Comparison of ENCODE assay signal across 8 cellular contexts in genomic region chrX:118976599-118977340, GRCh38. TPM values are rescaled to one million over a fixed set of nuclear protein-coding genes. Genes with fewer than 3 reads are reported as not detected.
A peak's percentile ranks its signal among the peaks of the same experiment; 100 is the strongest.
DNase-seq lines count a peak whose midpoint lies in the region; ATAC-seq, FAIRE-seq and TF ChIP-seq lines count a peak whose summit lies in the region.

No MANE protein-coding gene starts in this region.

- H3K79me1 ChIP-seq in H9 (ENCODE audit: insufficient read depth, low read depth, low read length, poor library complexity, severe bottlenecking) = no peaks in the 10 kb centered on the region

- H3K27ac Mint-ChIP-seq in H9 (no peak overlapping the region), T-helper 17 cell (peak overlapping the region; percentile 37)

- H4K20me1 ChIP-seq in H9 (ENCODE audit: control insufficient read depth, insufficient read depth, insufficient read length) = no peaks in the 10 kb centered on the region

- intact Hi-C loops in dorsolateral prefrontal cortex (cut with DNase I) = loop anchor here (10.0 kb wide), 2 partner anchors 122 to 132 kb away; no protein-coding TSS in a partner anchor

- H3K36me3 Mint-ChIP-seq in H9 (ENCODE audit: insufficient read depth in 1 of 3, low read depth in 3 of 3) (peaks cover 2 to 4% (median 3%) of the 10 kb centered on the region in 3 experiments; a peak in 6 of 7 replicates), T-helper 17 cell (ENCODE audit: low read depth) (no peaks in the 10 kb centered on the region)

- H3K23me2 ChIP-seq in H9 (ENCODE audit: insufficient read length, low read depth, low read length, poor library complexity, severe bottlenecking) = no peaks in the 10 kb centered on the region

- H3K4me3 Mint-ChIP-seq in H9 (peak overlapping the region in 1 of 2 experiments; percentile 14; a peak in 1 of 5 replicates), T-helper 17 cell (peak overlapping the region; percentile 96)

- peak; percentile 48 to 63 for ATAC-seq in A549
- ATAC-seq in T-helper 17 cell = no peak
- ATAC-seq in upper lobe of left lung (ENCODE audit: low FRiP score in 2 of 2) = peak; percentile 41 to 63
- no peak for ATAC-seq in GM21717 (IDR thresholded peaks at IDR 0.05; ENCODE audit: unreplicated experiment)

- no peaks in the 10 kb centered on the region for H3K36me3 ChIP-seq in upper lobe of left lung

- no peak overlapping the region for H3T11ph ChIP-seq in H9 (ENCODE audit: low read length)

- H3K9me3 Mint-ChIP-seq in H9 = peaks cover 55 to 69% of the 10 kb centered on the region in 2 experiments

- H4K91ac ChIP-seq in H9 (ENCODE audit: insufficient read length, low read depth, low read length) = no peak overlapping the region

- no peak overlapping the region for H2BK12ac ChIP-seq in H9 (ENCODE audit: insufficient read length, low read depth, low read length)

- POLR2A ChIA-PET in A549 (lab: Yijun Ruan, JAX) = interaction anchor here (0.6 to 1.0 kb wide), 2 partner anchors 28 to 30 kb away, joined by 3 to 6 read pairs; no protein-coding TSS in a partner anchor

- H4K8ac ChIP-seq in H9 (replicated peaks; ENCODE audit: insufficient read length, low read depth, low read length) = no peak overlapping the region

- no peak overlapping the region for H3K14ac ChIP-seq in H9 (ENCODE audit: insufficient read depth, low read length)

- H3K27ac ChIP-seq in A549 (peak overlapping the region; percentile 95 to 98), H9 (ENCODE audit: insufficient read length, low read depth, low read length) (no peak overlapping the region), dorsolateral prefrontal cortex (peak overlapping the region in 14 of 59 donors; percentile 12 to 58 (median 31)), upper lobe of left lung (peak overlapping the region; percentile 79 to 90 (median 85))

- no peak overlapping the region for H3K4ac ChIP-seq in H9 (ENCODE audit: low read depth, low read length)

- no peak for TF ChIP-seq RAD21 in A549 (conservative IDR thresholded peaks at IDR 0.05 in 1 of 2, IDR thresholded peaks at IDR 0.05 in 1 of 2)

- no peak overlapping the region for H3K23ac ChIP-seq in H9 (ENCODE audit: insufficient read length, low read depth, low read length)

- H3K9me3 ChIP-seq in A549 (no peaks in the 10 kb centered on the region), H9 (ENCODE audit: control insufficient read depth, low read depth, low read length) (peaks cover 26% of the 10 kb centered on the region), T-helper 17 cell (ENCODE audit: control insufficient read depth, low read length, poor library complexity, severe bottlenecking) (no peaks in the 10 kb centered on the region), upper lobe of left lung (no peaks in the 10 kb centered on the region)

- no peak for TF ChIP-seq CTCF in A549 (IDR thresholded peaks at IDR 0.05)
- no peak for TF ChIP-seq CTCF in H9 (conservative IDR thresholded peaks at IDR 0.05)
- no peak for TF ChIP-seq CTCF in dorsolateral prefrontal cortex (IDR thresholded peaks at IDR 0.05 in 54 of 56, conservative IDR thresholded peaks at IDR 0.05 in 2 of 56; ENCODE audit: low read depth in 1 of 56, partially characterized antibody in 56 of 56)
- TF ChIP-seq CTCF in upper lobe of left lung (IDR thresholded peaks at IDR 0.05) = no peak

- peaks cover 3 to 10% of the 10 kb centered on the region in 2 experiments; a peak in 3 of 4 replicates for H3K4me1 Mint-ChIP-seq in H9
- H3K4me1 Mint-ChIP-seq in T-helper 17 cell = peaks cover 15% of the 10 kb centered on the region

- TF ChIP-seq POLR2A in A549 (IDR thresholded peaks at IDR 0.05; ENCODE audit: low read length) (no peak), upper lobe of left lung (IDR thresholded peaks at IDR 0.05) (no peak)

- H4K5ac ChIP-seq in H9 (ENCODE audit: insufficient read length, low read depth, low read length) = no peak overlapping the region

- H3K4me1 ChIP-seq in A549 = peaks cover 28% of the 10 kb centered on the region
- no peaks in the 10 kb centered on the region for H3K4me1 ChIP-seq in H9 (ENCODE audit: insufficient read depth, low read length)
- H3K4me1 ChIP-seq in upper lobe of left lung = peaks cover 9 to 19% (median 14%) of the 10 kb centered on the region in 4 donors

- CTCF ChIA-PET in A549 (lab: Yijun Ruan, JAX) = interaction anchor here (1.0 to 1.5 kb wide), 3 partner anchors 25 to 137 kb away, joined by 3 to 6 read pairs (median 5); no protein-coding TSS in a partner anchor

- H3K27me3 Mint-ChIP-seq in H9 (ENCODE audit: low read depth) = peaks cover 100% of the 10 kb centered on the region
- peaks cover 8% of the 10 kb centered on the region for H3K27me3 Mint-ChIP-seq in T-helper 17 cell

- H3K4me2 ChIP-seq in A549 (peak overlapping the region; percentile 99), H9 (ENCODE audit: insufficient read depth, insufficient read length, low read length) (peak overlapping the region; percentile 41)

- H2BK120ac ChIP-seq in H9 (ENCODE audit: low read depth, low read length, poor library complexity, severe bottlenecking) = no peak overlapping the region

- H2BK15ac ChIP-seq in H9 (ENCODE audit: low read depth, low read length) = no peak overlapping the region

- no peak overlapping the region for H3K18ac ChIP-seq in H9 (ENCODE audit: insufficient read length, low read depth, low read length)

- H2BK20ac ChIP-seq in H9 (ENCODE audit: low read depth, low read length, poor library complexity, severe bottlenecking) = no peak overlapping the region

- H3K27me3 ChIP-seq in H9 (ENCODE audit: insufficient read depth, low read length) (peaks cover 61% of the 10 kb centered on the region), dorsolateral prefrontal cortex (peaks cover 0 to 53% (median 12%) of the 10 kb centered on the region in 45 donors), upper lobe of left lung (no peaks in the 10 kb centered on the region)

- no peak overlapping the region for H2AK5ac ChIP-seq in H9 (ENCODE audit: insufficient read length, low read length)

- peak overlapping the region; percentile 76 for H3K4me3 ChIP-seq in A549
- H3K4me3 ChIP-seq in dorsolateral prefrontal cortex = peak overlapping the region in 58 of 59 donors; percentile 25 to 73 (median 58)
- H3K4me3 ChIP-seq in upper lobe of left lung = peak overlapping the region; percentile 13 to 65 (median 48)

- no peaks in the 10 kb centered on the region for H3K79me2 ChIP-seq in H9 (ENCODE audit: insufficient read depth, low read length)

- H2BK5ac ChIP-seq in H9 (ENCODE audit: insufficient read length, low read length) = no peak overlapping the region

- no peak overlapping the region for H3K9ac ChIP-seq in H9 (ENCODE audit: extremely low read depth, insufficient read length, low read length)

- H2AFZ ChIP-seq in H9 (ENCODE audit: low read length) = no peak overlapping the region

- no peak overlapping the region for H3K56ac ChIP-seq in H9 (ENCODE audit: insufficient read length, low read depth, low read length)

- TF ChIP-seq EP300 in A549 (IDR thresholded peaks at IDR 0.05) (no peak), upper lobe of left lung (IDR thresholded peaks at IDR 0.05) (no peak)

- DNase-seq in A549 (ENCODE audit: low read depth in 1 of 2, low spot score in 1 of 2) (peak; percentile 61), H9 (no peak), T-helper 17 cell (peak in 2 of 3 donors; percentile 18), dorsolateral prefrontal cortex (peak in 4 of 10 donors; percentile 6 to 49 (median 39)), myocyte (ENCODE audit: low read depth) (peak; percentile 41), upper lobe of left lung (peak; percentile 58 to 91), occipital lobe (lab: John Stamatoyannopoulos, UW) (no peak)

- 37% methylated on average over 2 of the region's 17 CpGs for WGBS in A549 (ENCODE audit: missing lambda C conversion rate)
- WGBS in H9 (ENCODE audit: extremely low coverage, insufficient read length, low lambda C conversion rate) = no CpG with 5 or more reads among the region's 17 CpGs
- WGBS in upper lobe of left lung, 2 donors = 17 to 36% methylated on average over 3 to 11 of the region's 17 CpGs

- no peak for FAIRE-seq in A549 (lab: Jason Lieb, UNC)

TF ChIP-seq in A549, 52 proteins besides CTCF, POLR2A, EP300 and RAD21:
- TF ChIP-seq ZC3H11A (IDR thresholded peaks at IDR 0.05) (no peak), PHF8 (IDR thresholded peaks at IDR 0.05; ENCODE audit: borderline replicate concordance, low read depth) (no peak), BHLHE40 (IDR thresholded peaks at IDR 0.05; ENCODE audit: low read depth, low read length) (no peak)
- TF ChIP-seq, protein P1, sequence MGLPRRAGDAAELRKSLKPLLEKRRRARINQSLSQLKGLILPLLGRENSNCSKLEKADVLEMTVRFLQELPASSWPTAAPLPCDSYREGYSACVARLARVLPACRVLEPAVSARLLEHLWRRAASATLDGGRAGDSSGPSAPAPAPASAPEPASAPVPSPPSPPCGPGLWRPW (IDR thresholded peaks at IDR 0.05) = no peak
- TF ChIP-seq, protein P2, sequence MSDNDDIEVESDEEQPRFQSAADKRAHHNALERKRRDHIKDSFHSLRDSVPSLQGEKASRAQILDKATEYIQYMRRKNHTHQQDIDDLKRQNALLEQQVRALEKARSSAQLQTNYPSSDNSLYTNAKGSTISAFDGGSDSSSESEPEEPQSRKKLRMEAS (IDR thresholded peaks at IDR 0.05) = peak; percentile 10; the same call in 1 of the 2 replicates
- TF ChIP-seq, protein P3, sequence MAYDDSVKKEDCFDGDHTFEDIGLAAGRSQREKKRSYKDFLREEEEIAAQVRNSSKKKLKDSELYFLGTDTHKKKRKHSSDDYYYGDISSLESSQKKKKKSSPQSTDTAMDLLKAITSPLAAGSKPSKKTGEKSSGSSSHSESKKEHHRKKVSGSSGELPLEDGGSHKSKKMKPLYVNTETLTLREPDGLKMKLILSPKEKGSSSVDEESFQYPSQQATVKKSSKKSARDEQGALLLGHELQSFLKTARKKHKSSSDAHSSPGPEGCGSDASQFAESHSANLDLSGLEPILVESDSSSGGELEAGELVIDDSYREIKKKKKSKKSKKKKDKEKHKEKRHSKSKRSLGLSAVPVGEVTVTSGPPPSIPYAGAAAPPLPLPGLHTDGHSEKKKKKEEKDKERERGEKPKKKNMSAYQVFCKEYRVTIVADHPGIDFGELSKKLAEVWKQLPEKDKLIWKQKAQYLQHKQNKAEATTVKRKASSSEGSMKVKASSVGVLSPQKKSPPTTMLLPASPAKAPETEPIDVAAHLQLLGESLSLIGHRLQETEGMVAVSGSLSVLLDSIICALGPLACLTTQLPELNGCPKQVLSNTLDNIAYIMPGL (CRISPR knock-in tag; IDR thresholded peaks at IDR 0.05; ENCODE audit: borderline replicate concordance) = no peak

RNA-seq across cellular contexts. Expression of gene LONRF3, which starts 2.4 kb away (rescaled TPM):
- 7.7 and 8.1 TPM in 2 replicates for polyA plus RNA-seq in A549 (2011; rRNA removed)
- polyA plus RNA-seq in A549 (2012; cell fraction: cytosol; rRNA removed) = 1.3 and 1.5 TPM in 2 replicates
- 1.6 TPM in 2 replicates for polyA plus RNA-seq in A549 (2012; cell fraction: nucleus; rRNA removed)
- 2.5 to 3.1 TPM (median 2.7 TPM) in 3 replicates for polyA plus RNA-seq in A549 (2017; fragmentation: RNase III; extraction: RNeasy Plus Mini Kit Qiagen cat#74134 plus additional on column Dnase treatment)
- 8.4 and 9.5 TPM in 2 replicates for polyA minus RNA-seq in A549 (2011; rRNA and poly(A)+ RNA removed)
- total RNA-seq in H9 (2021) = 0.33 and 0.39 TPM in 2 replicates
- total RNA-seq in T-helper 17 cell = 10 to 100 TPM; 14.2 to 17.0 TPM
- 10 to 100 TPM in 20 of 120 experiments, 1 to 10 TPM in 100; 2.8 to 18.1 (median 6.8) TPM for total RNA-seq in dorsolateral prefrontal cortex
- total RNA-seq in myocyte = 1.5 and 1.8 TPM in 2 replicates
- 1.1 TPM for polyA plus RNA-seq in myocyte (2012)
- 10 to 100 TPM; 24.6 to 66.0 (median 40.8) TPM for total RNA-seq in upper lobe of left lung
- 1.9 TPM for total RNA-seq in occipital lobe

Comparison
In these comparisons a context has a peak if more than half of its experiments do, and no peak if none do; other contexts are left out.
1. ATAC-seq: peak in A549 (2 of 2) and upper lobe of left lung (2 of 2); none in T-helper 17 cell (single experiment) and GM21717 (single experiment).
2. DNase-seq: peak in A549 (2 of 2), T-helper 17 cell (2 of 3), myocyte (single experiment) and upper lobe of left lung (2 of 2); none in H9 (single experiment) and occipital lobe (single experiment).
3. Peak in every context shown above with its lines, with median percentiles within 50 percentile points of each other: H3K4me3 ChIP-seq.